Comparison of ENCODE assay signal across 18 cellular contexts in the genomic region with DNA sequence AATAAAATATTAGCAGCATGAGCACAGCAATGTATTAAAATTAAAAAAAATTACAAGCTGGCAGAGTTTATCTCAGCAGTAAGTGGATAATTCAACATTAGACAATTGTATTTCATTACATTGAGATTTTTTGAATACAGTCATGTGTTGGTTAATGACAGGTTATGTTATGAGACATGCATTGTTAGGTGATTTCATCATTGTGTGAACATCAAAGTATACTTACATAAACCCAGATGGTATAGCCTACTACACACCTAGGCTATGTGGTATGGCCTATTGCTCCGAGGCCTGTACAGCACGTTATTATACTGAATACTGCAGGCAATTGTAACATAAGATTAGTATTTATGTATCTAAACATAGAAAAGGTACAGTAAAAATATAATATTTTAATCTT. TPM values are rescaled to one million over a fixed set of nuclear protein-coding genes. Genes with fewer than 3 reads are reported as not detected.
DNase-seq lines count a peak whose midpoint lies in the region; ATAC-seq and TF ChIP-seq lines count a peak whose summit lies in the region.
"Had no signal": no experiment of that assay in that cellular context is flagged by ENCODE, and none has a peak within 500 bp of the region (broad histone marks: within the 10 kb centered on the region; RNA-seq: fewer than 3 reads in every experiment).

No MANE protein-coding gene starts in this region.

- no peak overlapping the region for H3K4me3 ChIP-seq in BE2C (ENCODE audit: low read depth, low read length)
- H3K4me3 ChIP-seq: skin epidermis had no signal

- ATAC-seq in SK-N-SH treated with all-trans-retinoic acid at 6 μM for 48 hours (peak; percentile 34; the same call in 2 of the 3 replicates), foreskin keratinocyte (peak; percentile 82), GM21786 (IDR thresholded peaks at IDR 0.05; ENCODE audit: unreplicated experiment) (no peak), HG02571 (IDR thresholded peaks at IDR 0.05; ENCODE audit: unreplicated experiment) (no peak)

- H3K27me3 ChIP-seq in foreskin keratinocyte (no peaks in the 10 kb centered on the region), BE2C (no peaks in the 10 kb centered on the region)

- peak; percentile 33 for DNase-seq in COR-L47 (lab: John Stamatoyannopoulos, UW)
- peak; percentile 69 for DNase-seq in HCEC 1CT
- peak in 1 of 2 donors; percentile 83 for DNase-seq in foreskin keratinocyte
- no peak for DNase-seq in SHP77 (lab: John Stamatoyannopoulos, UW)
- no peak for DNase-seq in BE2C
- DNase-seq: activated T-cell treated with anti-CD3 and anti-CD28 coated beads, Interleukin-2, amount 50 U/mL, for 48 hours; DMS153; erythroblast; H9; KBM-7; kidney glomerular epithelial cell; NCI-H774; Right ventricle myocardium superior; stimulated activated naive CD4-positive, alpha-beta T cell had no signal

- peaks cover 43% of the 10 kb centered on the region for H3K4me1 ChIP-seq in foreskin keratinocyte
- peaks cover 12% of the 10 kb centered on the region for H3K4me1 ChIP-seq in BE2C

- peak overlapping the region; percentile 41 for H3K27ac ChIP-seq in foreskin keratinocyte
- H3K27ac ChIP-seq: skin epidermis had no signal

- TF ChIP-seq CTCF in foreskin keratinocyte (conservative IDR thresholded peaks at IDR 0.05) (no peak), BE2C (IDR thresholded peaks at IDR 0.05; ENCODE audit: low read depth, low read length) (no peak)

- H3K36me3 ChIP-seq in BE2C, result no peaks in the 10 kb centered on the region; the same call in 1 of the 2 replicates

- no peaks in the 10 kb centered on the region for H3K9me3 ChIP-seq in BE2C

TF ChIP-seq in SK-N-SH treated with all-trans-retinoic acid at 6 μM for 48 hours, 23 proteins besides CTCF, POLR2A, EP300 and RAD21:
- TF ChIP-seq ISL1 (CRISPR knock-in tag; IDR thresholded peaks at IDR 0.05), result 0 out of 2 replicates have a peak, but pooled peaks have one; percentile 12
- TF ChIP-seq, protein P1, sequence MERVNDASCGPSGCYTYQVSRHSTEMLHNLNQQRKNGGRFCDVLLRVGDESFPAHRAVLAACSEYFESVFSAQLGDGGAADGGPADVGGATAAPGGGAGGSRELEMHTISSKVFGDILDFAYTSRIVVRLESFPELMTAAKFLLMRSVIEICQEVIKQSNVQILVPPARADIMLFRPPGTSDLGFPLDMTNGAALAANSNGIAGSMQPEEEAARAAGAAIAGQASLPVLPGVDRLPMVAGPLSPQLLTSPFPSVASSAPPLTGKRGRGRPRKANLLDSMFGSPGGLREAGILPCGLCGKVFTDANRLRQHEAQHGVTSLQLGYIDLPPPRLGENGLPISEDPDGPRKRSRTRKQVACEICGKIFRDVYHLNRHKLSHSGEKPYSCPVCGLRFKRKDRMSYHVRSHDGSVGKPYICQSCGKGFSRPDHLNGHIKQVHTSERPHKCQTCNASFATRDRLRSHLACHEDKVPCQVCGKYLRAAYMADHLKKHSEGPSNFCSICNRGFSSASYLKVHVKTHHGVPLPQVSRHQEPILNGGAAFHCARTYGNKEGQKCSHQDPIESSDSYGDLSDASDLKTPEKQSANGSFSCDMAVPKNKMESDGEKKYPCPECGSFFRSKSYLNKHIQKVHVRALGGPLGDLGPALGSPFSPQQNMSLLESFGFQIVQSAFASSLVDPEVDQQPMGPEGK (CRISPR knock-in tag; IDR thresholded peaks at IDR 0.05; ENCODE audit: borderline replicate concordance), result no peak

RNA-seq across cellular contexts. Expression of a gene that starts 29.7 kb away (rescaled TPM):
- total RNA-seq in foreskin keratinocyte, result 47.9 and 49.3 TPM in 2 replicates
- polyA plus RNA-seq in foreskin keratinocyte, result 11.6 and 15.2 TPM in 2 replicates
- 11.4 TPM for polyA plus RNA-seq in BE2C (2012; ENCODE audit: insufficient read depth, insufficient read length, low read depth)

Comparison
In these comparisons a context has a peak if more than half of its experiments do, and no peak if none do; other contexts are left out.
1. DNase-seq: peak in COR-L47 (single experiment) and HCEC 1CT (single experiment); none in SHP77 (0 of 2) and BE2C (single experiment).
2. ATAC-seq: peak in SK-N-SH treated with all-trans-retinoic acid at 6 μM for 48 hours (single experiment) and foreskin keratinocyte (single experiment); none in GM21786 (single experiment) and HG02571 (single experiment).